ENCODE assay signal across 9 cellular contexts in the genomic region with DNA sequence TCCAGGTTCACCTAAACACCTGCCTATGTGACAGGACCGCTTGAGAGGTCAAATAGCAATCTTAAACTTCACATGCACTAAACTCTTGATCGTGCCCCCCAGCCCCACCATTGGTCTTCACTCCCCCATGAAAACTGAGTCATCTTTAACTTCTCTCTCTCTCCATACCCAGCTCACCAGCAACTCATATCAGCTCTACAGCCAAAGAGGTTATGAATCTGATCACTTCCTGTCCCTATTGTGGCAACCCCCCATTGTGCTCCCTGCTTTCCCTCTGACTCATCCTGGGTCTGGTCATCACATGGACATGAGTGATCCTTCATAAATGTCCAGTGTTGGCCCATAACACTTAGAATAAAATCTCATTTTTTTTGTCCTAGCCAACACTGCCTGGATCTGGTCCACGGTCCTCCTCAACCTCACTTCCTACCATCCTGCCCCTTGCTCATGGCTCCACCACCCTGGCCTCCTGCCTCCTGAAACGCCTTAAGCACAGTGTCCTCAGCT.
DNase-seq lines count a peak whose midpoint lies in the region; ATAC-seq, FAIRE-seq and TF ChIP-seq lines count a peak whose summit lies in the region.
"Had no signal": no experiment of that assay in that cellular context is flagged by ENCODE, and none has a peak within 500 bp of the region (broad histone marks: within the 10 kb centered on the region; RNA-seq: fewer than 3 reads in every experiment).

No MANE protein-coding gene starts in this region.

- H2AFZ ChIP-seq in PC-9: no peak overlapping the region

- peak in 3 of 4 donors; percentile 12 to 49 (median 39) for ATAC-seq in pancreas
- ATAC-seq: CD8-positive, alpha-beta T cell had no signal

- H3K4me1 ChIP-seq in PC-9 (replicated peaks; ENCODE audit: insufficient read depth) (peaks cover 15% of the 10 kb centered on the region), pancreas (no peaks in the 10 kb centered on the region)

- 0 out of 2 replicates have a peak overlapping the region, but pooled peaks have one; percentile 27 for H3K27ac ChIP-seq in PC-9
- no peak overlapping the region for H3K27ac ChIP-seq in pancreas

- POLR2A ChIA-PET in PC-9 (lab: Charles Lee; ENCODE audit: unreplicated experiment): interaction anchor here (0.6 kb wide), 1 partner anchor 112 kb away, joined by 11 read pairs; no protein-coding TSS in a partner anchor

- TF ChIP-seq CTCF in AG09309 (IDR thresholded peaks at IDR 0.05; ENCODE audit: control insufficient read depth, insufficient read depth, low read depth, low read length, missing control alignments) (no peak), PC-9 (conservative IDR thresholded peaks at IDR 0.05) (no peak), epithelial cell of esophagus (IDR thresholded peaks at IDR 0.05; ENCODE audit: insufficient read depth, low read depth, low read length, missing control alignments) (no peak), pancreas (IDR thresholded peaks at IDR 0.05) (no peak)

- no peaks in the 10 kb centered on the region for H3F3A ChIP-seq in PC-9 (ENCODE audit: insufficient read depth, low read depth)

- H3K27me3 ChIP-seq in PC-9 (ENCODE audit: insufficient read depth, low read depth) (no peaks in the 10 kb centered on the region), pancreas (no peaks in the 10 kb centered on the region)

- in situ Hi-C loops in G401 (cut with HindIII; ENCODE audit: low sequenced_read_pairs): no loop called here

- no peaks in the 10 kb centered on the region for H4K20me1 ChIP-seq in PC-9 (ENCODE audit: insufficient read depth)

- H3K36me3 ChIP-seq in PC-9 (ENCODE audit: low read depth): no peaks in the 10 kb centered on the region
- H3K36me3 ChIP-seq in pancreas: no peaks in the 10 kb centered on the region

- CTCF ChIA-PET in PC-9 (lab: Charles Lee): no interaction called here

- no peaks in the 10 kb centered on the region for H3K9me3 ChIP-seq in PC-9 (ENCODE audit: insufficient read depth, low read depth)
- no peaks in the 10 kb centered on the region for H3K9me3 ChIP-seq in pancreas

- no peaks in the 10 kb centered on the region for H3K79me2 ChIP-seq in PC-9 (ENCODE audit: low read depth)

- intact Hi-C loops in PC-9 (cut with micrococcal nuclease; ENCODE audit: unreplicated experiment) (no loop called here), pancreas (cut with DNase I) (no loop called here)

- H3K9me2 ChIP-seq in PC-9 (ENCODE audit: insufficient read depth): no peaks in the 10 kb centered on the region

- H3K4me3 ChIP-seq in AG09309 (ENCODE audit: control insufficient read depth, low read depth, low read length) (no peak overlapping the region), PC-9 (no peak overlapping the region), epithelial cell of esophagus (ENCODE audit: low read length) (no peak overlapping the region), pancreas (no peak overlapping the region)

- peak overlapping the region; percentile 54; the same call in 1 of the 2 replicates for H3K4me2 ChIP-seq in PC-9

- no TSS peak for BruUV-seq in PC-9 (replicated peaks; lab: Mats Ljungman, UMichigan)

- 90 to 92% methylated on average over 4 of the region's 4 CpGs for WGBS in pancreas, 2 donors

- FAIRE-seq in pancreas (lab: Jason Lieb, UNC): no peak

- peak; percentile 87 for DNase-seq in AG09309 (ENCODE audit: low read depth)
- DNase-seq in PC-9: peak; percentile 29 to 80
- DNase-seq in epithelial cell of esophagus (ENCODE audit: low read depth): peak; percentile 40
- DNase-seq in pancreas: no peak
- no peak for DNase-seq in HT-29 (ENCODE audit: low spot score)
- DNase-seq in DMS153 (lab: John Stamatoyannopoulos, UW): no peak
- DNase-seq in NCI-H1105 (lab: John Stamatoyannopoulos, UW): no peak
- no peak for DNase-seq in G401 (ENCODE audit: low spot score)
- DNase-seq: CD8-positive, alpha-beta T cell had no signal

Comparison
In these comparisons a context has a peak if more than half of its experiments do, and no peak if none do; other contexts are left out.
1. DNase-seq: peak in AG09309 (single experiment), PC-9 (2 of 2) and epithelial cell of esophagus (single experiment); none in pancreas (0 of 6), HT-29 (single experiment), DMS153 (single experiment), NCI-H1105 (single experiment) and G401 (single experiment).